1 cellular context compared by ENCODE assay signal in genomic region chr2:69482471-69482870, GRCh38.
TF ChIP-seq lines count a peak whose summit lies in the region.

No MANE protein-coding gene starts in this region.

TF ChIP-seq in HepG2, 621 proteins besides CTCF, POLR2A, EP300 and RAD21 (continued from another document):
- TF ChIP-seq NFE2L1 (CRISPR knock-in tag; IDR thresholded peaks at IDR 0.05; ENCODE audit: borderline replicate concordance) (no peak), ZNF383 (CRISPR knock-in tag; IDR thresholded peaks at IDR 0.05; ENCODE audit: borderline replicate concordance) (no peak), TFAP4 (IDR thresholded peaks at IDR 0.05; ENCODE audit: borderline replicate concordance, low read depth) (no peak)
